Comparison of ENCODE assay signal across 20 cellular contexts in the genomic region with DNA sequence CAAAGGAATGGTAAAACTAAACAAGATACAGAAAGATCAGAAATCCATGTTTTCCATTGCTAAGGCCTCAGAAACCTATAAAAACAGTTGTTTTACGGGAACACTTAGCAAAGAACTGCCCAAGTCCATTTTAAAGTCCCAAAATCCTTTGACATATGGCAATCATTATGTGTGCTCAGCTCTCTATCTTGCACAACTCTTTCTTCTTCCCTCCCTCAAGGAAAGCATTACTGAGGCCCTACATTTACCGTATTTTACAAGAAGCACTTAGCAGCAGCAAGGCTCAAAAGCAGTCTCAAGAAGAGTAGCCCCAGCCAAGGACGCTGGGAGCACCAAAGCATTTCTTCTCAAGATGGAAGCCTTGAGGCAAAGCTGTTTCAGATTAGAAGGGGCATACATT.
DNase-seq lines count a peak whose midpoint lies in the region; TF ChIP-seq lines count a peak whose summit lies in the region.
"Had no signal": no experiment of that assay in that cellular context is flagged by ENCODE, and none has a peak within 500 bp of the region (broad histone marks: within the 10 kb centered on the region; RNA-seq: fewer than 3 reads in every experiment).

No MANE protein-coding gene starts in this region.

- no peak overlapping the region for H3K4me3 Mint-ChIP-seq in type B pancreatic cell
- H3K4me3 Mint-ChIP-seq: CD4-positive, alpha-beta T cell had no signal

- H3K9me3 Mint-ChIP-seq in type B pancreatic cell = peaks cover 17% of the 10 kb centered on the region

- no peak for TF ChIP-seq CTCF in AG09319 (IDR thresholded peaks at IDR 0.05; ENCODE audit: low read depth, low read length)
- TF ChIP-seq CTCF in type B pancreatic cell (conservative IDR thresholded peaks at IDR 0.05) = no peak

- no peaks in the 10 kb centered on the region for H3K27me3 Mint-ChIP-seq in type B pancreatic cell
- H3K27me3 Mint-ChIP-seq: CD4-positive, alpha-beta T cell had no signal

- no peaks in the 10 kb centered on the region for H3K36me3 Mint-ChIP-seq in type B pancreatic cell

- H3K27ac Mint-ChIP-seq in type B pancreatic cell = no peak overlapping the region
- H3K27ac Mint-ChIP-seq: CD4-positive, alpha-beta T cell had no signal

- DNase-seq in AG09319 (ENCODE audit: extremely low read depth, low read depth) (peak; percentile 24), RPMI7951 (ENCODE audit: low read depth) (peak; percentile 55), fibroblast of peridontal ligament (ENCODE audit: extremely low read depth) (peak; percentile 74), stromal cell of bone marrow (ENCODE audit: low read depth) (peak; percentile 34), type B pancreatic cell (ENCODE audit: extremely low spot score, unreplicated experiment) (no peak), hippocampal formation (lab: John Stamatoyannopoulos, UW) (no peak)
- no peak for DNase-seq in activated CD4-positive, alpha-beta T cell treated with anti-CD3 and anti-CD28 coated beads for 1 hour
- DNase-seq: Caco-2; CD4-positive, alpha-beta T cell; DMS 273 treated with DMSO at 0.1 percent for 48 hours; DMS79 treated with DMSO at 0.1 percent for 48 hours; GOT3; HCEC 1CT; MG63; NCI-H1417; NCI-H1694 treated with DMSO at 0.1 percent for 48 hours; NCI-H2081 treated with DMSO at 0.1 percent for 48 hours; NCI-H446 treated with DMSO at 0.1 percent for 48 hours; NCI-H526 treated with DMSO at 0.1 percent for 48 hours; Right ventricle myocardium superior had no signal

- H3K4me1 Mint-ChIP-seq in type B pancreatic cell (ENCODE audit: unreplicated experiment) = no peaks in the 10 kb centered on the region

Comparison
In these comparisons a context has a peak if more than half of its experiments do, and no peak if none do; other contexts are left out.
1. DNase-seq: peak in AG09319 (single experiment), RPMI7951 (single experiment), fibroblast of peridontal ligament (single experiment) and stromal cell of bone marrow (single experiment); none in activated CD4-positive, alpha-beta T cell treated with anti-CD3 and anti-CD28 coated beads for 1 hour (single experiment), type B pancreatic cell (single experiment) and hippocampal formation (0 of 2).